18 cellular contexts compared by ENCODE assay signal in the genomic region with DNA sequence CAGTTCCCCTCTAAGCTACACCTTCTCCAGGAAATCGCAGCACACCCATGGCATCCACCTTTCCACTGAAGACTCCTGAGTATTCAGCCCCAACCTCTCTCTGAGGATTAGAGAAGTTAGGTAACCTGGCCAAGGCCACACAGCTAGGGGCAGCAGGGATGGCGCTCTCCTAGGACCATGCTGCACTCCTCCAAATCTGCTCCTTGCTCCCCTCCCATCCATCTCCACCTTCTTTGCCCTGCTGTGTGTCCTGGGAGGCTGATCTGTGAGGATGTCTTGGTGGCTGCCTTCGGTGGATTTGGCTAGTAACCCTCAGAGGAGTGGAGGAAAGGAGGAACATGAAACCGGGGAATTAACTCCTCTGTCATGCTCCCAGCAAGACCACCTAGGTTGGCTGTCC. TPM values are rescaled to one million over a fixed set of nuclear protein-coding genes. Genes with fewer than 3 reads are reported as not detected.
A peak's percentile ranks its signal among the peaks of the same experiment; 100 is the strongest.
DNase-seq lines count a peak whose midpoint lies in the region; ATAC-seq and TF ChIP-seq lines count a peak whose summit lies in the region.
"Had no signal": no experiment of that assay in that cellular context is flagged by ENCODE, and none has a peak within 500 bp of the region (broad histone marks: within the 10 kb centered on the region; RNA-seq: fewer than 3 reads in every experiment).

No MANE protein-coding gene starts in this region.

- intact Hi-C loops in OCI-LY7 (cut with micrococcal nuclease; ENCODE audit: unreplicated experiment): no loop called here
- intact Hi-C loops in stomach (cut with DNase I; ENCODE audit: low total_unique reads): no loop called here

- H3K79me2 ChIP-seq in OCI-LY7 (ENCODE audit: insufficient read depth, low read depth, low read length): no peaks in the 10 kb centered on the region

- H3K9me3 ChIP-seq in OCI-LY7 (ENCODE audit: low read length): no peaks in the 10 kb centered on the region
- H3K9me3 ChIP-seq in stomach: no peaks in the 10 kb centered on the region
- H3K9me3 ChIP-seq: A549, BLaER1 had no signal

- H3K36me3 ChIP-seq in OCI-LY7 (ENCODE audit: insufficient read depth, low read length) (no peaks in the 10 kb centered on the region), stomach (no peaks in the 10 kb centered on the region)
- H3K36me3 ChIP-seq: BLaER1 had no signal

- TF ChIP-seq CTCF in OCI-LY7 (conservative IDR thresholded peaks at IDR 0.05; ENCODE audit: low read length) (no peak), neural crest cell (conservative IDR thresholded peaks at IDR 0.05) (no peak), stomach (IDR thresholded peaks at IDR 0.05) (no peak)

- H3K9me2 ChIP-seq in OCI-LY7 (ENCODE audit: insufficient read depth, low read length): no peaks in the 10 kb centered on the region

- peak; percentile 10 for DNase-seq in activated effector memory CD4-positive, alpha-beta T cell treated with anti-CD3 and anti-CD28 coated beads, Interleukin-2, amount 50 U/mL, for 16 hours
- no peak for DNase-seq in activated effector memory CD4-positive, alpha-beta T cell treated with Interleukin-2 at 50 U/mL for 16 hours
- DNase-seq in OCI-LY7 (ENCODE audit: low spot score): no peak
- DNase-seq in neural crest cell (ENCODE audit: low read depth, low spot score): no peak
- DNase-seq in stimulated activated naive B cell treated with anti-CD40 and anti-IgM and Interleukin-4, amounts not matched to agents 10 μg/mL and 1 μg/mL and 100 μg/mL, for 72 hours: no peak
- no peak for DNase-seq in stomach
- DNase-seq in HuH-7.5 (ENCODE audit: low spot score): no peak
- DNase-seq: CD4-positive, CD25-positive, alpha-beta regulatory T cell; CD8-positive, alpha-beta memory T cell; COR-L47; DMS 273 treated with DMSO at 0.1 percent for 48 hours; DND-41; H9 had no signal

- H3K27ac ChIP-seq in OCI-LY7 (ENCODE audit: low read depth, low read length, poor library complexity, severe bottlenecking) (no peak overlapping the region), stomach (no peak overlapping the region)
- H3K27ac ChIP-seq: 22Rv1, A549, BLaER1 had no signal

- H3K27ac Mint-ChIP-seq in neural crest cell (ENCODE audit: unreplicated experiment): peak overlapping the region; percentile 65
- H3K27ac Mint-ChIP-seq in stimulated activated naive B cell treated with anti-CD40 and anti-IgM and Interleukin-4, amounts not matched to agents 10 μg/mL and 1 μg/mL and 100 μg/mL, for 72 hours: peak overlapping the region; percentile 49

- H3K4me3 Mint-ChIP-seq in neural crest cell: no peak overlapping the region
- no peak overlapping the region for H3K4me3 Mint-ChIP-seq in stimulated activated naive B cell treated with anti-CD40 and anti-IgM and Interleukin-4, amounts not matched to agents 10 μg/mL and 1 μg/mL and 100 μg/mL, for 72 hours
- H3K4me3 Mint-ChIP-seq: CD4-positive, CD25-positive, alpha-beta regulatory T cell; CD8-positive, alpha-beta memory T cell; H9 had no signal

- peaks cover 21% of the 10 kb centered on the region for H3K27me3 Mint-ChIP-seq in neural crest cell (ENCODE audit: low read depth)
- H3K27me3 Mint-ChIP-seq in stimulated activated naive B cell treated with anti-CD40 and anti-IgM and Interleukin-4, amounts not matched to agents 10 μg/mL and 1 μg/mL and 100 μg/mL, for 72 hours: peaks cover 22 to 23% of the 10 kb centered on the region in 2 donors

- TF ChIP-seq EP300 in stomach (IDR thresholded peaks at IDR 0.05): no peak

- no peak for ATAC-seq in stimulated activated naive B cell treated with anti-CD40 and anti-IgM and Interleukin-4, amounts not matched to agents 10 μg/mL and 1 μg/mL and 100 μg/mL, for 72 hours (replicated peaks)
- no peak for ATAC-seq in HG03460 (IDR thresholded peaks at IDR 0.05; ENCODE audit: unreplicated experiment)
- ATAC-seq: A549 had no signal

- peaks cover 10% of the 10 kb centered on the region for H3K4me1 Mint-ChIP-seq in neural crest cell
- no peaks in the 10 kb centered on the region for H3K4me1 Mint-ChIP-seq in stimulated activated naive B cell treated with anti-CD40 and anti-IgM and Interleukin-4, amounts not matched to agents 10 μg/mL and 1 μg/mL and 100 μg/mL, for 72 hours
- H3K4me1 Mint-ChIP-seq: CD4-positive, CD25-positive, alpha-beta regulatory T cell; CD8-positive, alpha-beta memory T cell had no signal

- no peak for TF ChIP-seq POLR2A in stomach (IDR thresholded peaks at IDR 0.05)

- WGBS in stomach, 5 donors: 77 to 87% (median 84%) methylated on average over 4 of the region's 4 CpGs

- peak overlapping the region; percentile 37; the same call in 1 of the 2 replicates for H3K4me2 ChIP-seq in OCI-LY7 (ENCODE audit: low read length)
- H3K4me2 ChIP-seq: A549, BLaER1 had no signal

- BruUV-seq in OCI-LY7 (replicated peaks; lab: Mats Ljungman, UMichigan): no TSS peak

- H3K4me3 ChIP-seq in OCI-LY7 (ENCODE audit: low read depth, low read length, poor library complexity, severe bottlenecking) (no peak overlapping the region), stomach (no peak overlapping the region)
- H3K4me3 ChIP-seq: A549, BLaER1 had no signal

- CTCF ChIA-PET in OCI-LY7 (lab: Charles Lee; ENCODE audit: unreplicated experiment): interaction anchor here (0.6 to 1.4 kb wide), 3 partner anchors 18 to 90 kb away, joined by 3 read pairs; no protein-coding TSS in a partner anchor

- H3K36me3 Mint-ChIP-seq in neural crest cell (ENCODE audit: low read depth): no peaks in the 10 kb centered on the region
- H3K36me3 Mint-ChIP-seq in stimulated activated naive B cell treated with anti-CD40 and anti-IgM and Interleukin-4, amounts not matched to agents 10 μg/mL and 1 μg/mL and 100 μg/mL, for 72 hours: no peaks in the 10 kb centered on the region
- H3K36me3 Mint-ChIP-seq: CD4-positive, CD25-positive, alpha-beta regulatory T cell; CD8-positive, alpha-beta memory T cell had no signal

- no peaks in the 10 kb centered on the region for H3K9me3 Mint-ChIP-seq in neural crest cell
- H3K9me3 Mint-ChIP-seq in stimulated activated naive B cell treated with anti-CD40 and anti-IgM and Interleukin-4, amounts not matched to agents 10 μg/mL and 1 μg/mL and 100 μg/mL, for 72 hours: no peaks in the 10 kb centered on the region
- H3K9me3 Mint-ChIP-seq: CD4-positive, CD25-positive, alpha-beta regulatory T cell; CD8-positive, alpha-beta memory T cell; H9 had no signal

- H3K4me1 ChIP-seq in OCI-LY7 (ENCODE audit: insufficient read depth, low read length, poor library complexity, severe bottlenecking) (peaks cover 12% of the 10 kb centered on the region), stomach (peaks cover 0 to 2% (median 0%) of the 10 kb centered on the region in 4 donors)

- no peaks in the 10 kb centered on the region for H4K20me1 ChIP-seq in OCI-LY7 (ENCODE audit: insufficient read depth, low read length)
- H4K20me1 ChIP-seq: BLaER1 had no signal

- POLR2A ChIA-PET in OCI-LY7 (lab: Charles Lee): interaction anchor here (1.3 kb wide), 1 partner anchor 93 kb away, joined by 3 read pairs; no protein-coding TSS in a partner anchor

- peak overlapping the region; percentile 63; the same call in 1 of the 2 replicates for H2AFZ ChIP-seq in OCI-LY7 (ENCODE audit: low read length)

- peaks cover 0 to 19% (median 0%) of the 10 kb centered on the region in 3 donors for H3K27me3 ChIP-seq in stomach
- H3K27me3 ChIP-seq: BLaER1 had no signal

RNA-seq across cellular contexts. Expression of a gene that starts 20.0 kb away (rescaled TPM):
- not detected in 2 replicates for total RNA-seq in OCI-LY7 (2014; rRNA removed; shearing (Covaris generic))
- not detected in 2 replicates for total RNA-seq in OCI-LY7 (2022)
- total RNA-seq in neural crest cell: not detected in 2 replicates
- total RNA-seq in stomach: not detected
- polyA plus RNA-seq in stomach: 1 to 10 TPM in 1 of 3 donors, not detected in 2; 1.5 TPM
- total RNA-seq: CD4-positive, CD25-positive, alpha-beta regulatory T cell; CD8-positive, alpha-beta memory T cell; H1; H9 had no signal
- polyA plus RNA-seq: A549; CD4-positive, CD25-positive, alpha-beta regulatory T cell; CD8-positive, alpha-beta memory T cell had no signal

RNA-seq across cellular contexts. Expression of a gene that starts 23.4 kb away (rescaled TPM):
- total RNA-seq in OCI-LY7 (2014; rRNA removed; shearing (Covaris generic)): 109 and 111 TPM in 2 replicates
- total RNA-seq in OCI-LY7 (2022): 104 and 123 TPM in 2 replicates
- total RNA-seq in neural crest cell: 116 and 128 TPM in 2 replicates
- total RNA-seq in stomach: 10 to 100 TPM in 3 of 5 donors, 1 to 10 TPM in 1, not detected in 1; 8.5 to 48.8 (median 18.6) TPM
- polyA plus RNA-seq in stomach: 100 to 1,000 TPM; 269 to 440 (median 318) TPM

RNA-seq across cellular contexts. Expression of a gene that starts 40.1 kb away (rescaled TPM):
- total RNA-seq in OCI-LY7 (2014; rRNA removed; shearing (Covaris generic)): 0.22 TPM in 1 of 2 replicates, not detected in the other
- total RNA-seq in OCI-LY7 (2022) (0.15 and 0.38 TPM in 2 replicates), neural crest cell (0.96 and 1.8 TPM in 2 replicates), stomach (10 to 100 TPM in 1 of 5 donors, 1 to 10 TPM in 2, under 1 TPM in 1, not detected in 1; 0.89 to 11.1 (median 3.8) TPM)
- polyA plus RNA-seq in stomach: 1 to 10 TPM; 1.7 to 8.7 (median 2.6) TPM
- total RNA-seq: CD4-positive, CD25-positive, alpha-beta regulatory T cell had no signal
